In the genomic region with DNA sequence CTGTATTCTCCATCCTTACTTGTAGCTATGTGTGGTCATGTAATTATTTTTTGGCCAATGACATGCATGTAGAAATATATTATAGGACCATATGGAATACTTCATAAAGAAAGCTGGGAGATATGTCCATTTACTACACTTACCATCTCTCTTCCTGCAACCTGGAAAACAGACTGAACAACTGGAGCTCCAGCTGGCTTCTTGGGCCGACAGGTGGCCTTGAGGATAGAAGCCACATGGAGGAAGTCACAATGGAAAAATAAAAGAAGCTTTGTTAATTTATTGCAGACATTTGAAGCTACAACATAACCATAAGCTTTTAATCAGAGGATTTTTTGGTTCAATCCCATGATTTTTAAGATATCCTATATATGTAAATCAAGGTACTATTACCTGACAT, we compare ENCODE assay signal across 21 cellular contexts.
"Had no signal": no experiment of that assay in that cellular context is flagged by ENCODE, and none has a peak within 500 bp of the region (broad histone marks: within the 10 kb centered on the region; RNA-seq: fewer than 3 reads in every experiment).

No MANE protein-coding gene starts in this region.

- H3K27me3 ChIP-seq: esophagus muscularis mucosa, foreskin keratinocyte, gastroesophageal sphincter, heart left ventricle, hepatocyte, left lung, right atrium auricular region, stomach, tibial artery had no signal

- H3K9me3 ChIP-seq: mucosa of descending colon, prostate gland, right atrium auricular region, tibial artery had no signal

- DNase-seq: dermis blood vessel endothelial cell; effector memory CD4-positive, alpha-beta T cell; foreskin keratinocyte; heart left ventricle; left cardiac atrium; left lung; mesenchymal stem cell; mucosa of descending colon; naive thymus-derived CD8-positive, alpha-beta T cell; nephron progenitor cell; nucleus accumbens; stimulated activated CD4-positive, alpha-beta T cell treated with anti-CD3 and anti-CD28 coated beads, Interleukin-2, amount 100 ng/mL, for 24 hours; stimulated activated CD4-positive, alpha-beta T cell treated with anti-CD3 and anti-CD28 coated beads, Interleukin-4, amount 100 ng/mL, for 24 hours; stimulated activated naive CD4-positive, alpha-beta T cell treated with Interleukin-2 at 50 U/mL for 16 hours; stomach; tibial artery had no signal

- H3K27ac ChIP-seq: esophagus muscularis mucosa, foreskin keratinocyte, gastroesophageal sphincter, heart left ventricle, hepatocyte, left lung, prostate gland, right atrium auricular region, stomach, tibial artery had no signal

- H3K36me3 ChIP-seq: esophagus muscularis mucosa, gastroesophageal sphincter, heart left ventricle, left lung, prostate gland, right atrium auricular region, stomach, tibial artery had no signal

- H3K4me3 ChIP-seq: esophagus muscularis mucosa, gastroesophageal sphincter, heart left ventricle, hepatocyte, left lung, mucosa of descending colon, prostate gland, right atrium auricular region, stomach, tibial artery had no signal
